10 cellular contexts compared by ENCODE assay signal in genomic region chr6:30688569-30688968, GRCh38. TPM values are rescaled to one million over a fixed set of nuclear protein-coding genes. Genes with fewer than 3 reads are reported as not detected.
DNase-seq lines count a peak whose midpoint lies in the region; ATAC-seq and TF ChIP-seq lines count a peak whose summit lies in the region.
"Had no signal": no experiment of that assay in that cellular context is flagged by ENCODE, and none has a peak within 500 bp of the region (broad histone marks: within the 10 kb centered on the region; RNA-seq: fewer than 3 reads in every experiment).

No MANE protein-coding gene starts in this region.

- H3K27me3 Mint-ChIP-seq in mesothelial cell of epicardium (ENCODE audit: low read depth) = no peaks in the 10 kb centered on the region

- H3K27me3 ChIP-seq in right cardiac atrium (ENCODE audit: control insufficient read depth, insufficient read depth) = no peaks in the 10 kb centered on the region
- no peaks in the 10 kb centered on the region for H3K27me3 ChIP-seq in adipocyte (replicated peaks; ENCODE audit: control insufficient read depth, insufficient read depth, low read length)
- H3K27me3 ChIP-seq in aorta (ENCODE audit: control insufficient read depth in 1 of 2, insufficient read depth in 2 of 2, low read length in 1 of 2) = no peaks in the 10 kb centered on the region

- no peak for TF ChIP-seq CTCF in mesothelial cell of epicardium (IDR thresholded peaks at IDR 0.05; ENCODE audit: unreplicated experiment)

- H3K9ac ChIP-seq in adipocyte (ENCODE audit: low read length) = peak overlapping the region; percentile 94

- DNase-seq in right cardiac atrium = peak in 2 of 3 donors; percentile 44 to 59
- DNase-seq in left ventricle myocardium superior = no peak
- no peak for DNase-seq in adipocyte (ENCODE audit: low read depth)
- DNase-seq in mesothelial cell of epicardium (ENCODE audit: low spot score in 2 of 2, unreplicated experiment in 2 of 2) = no peak
- DNase-seq in aorta = peak; percentile 39 to 45
- DNase-seq: GDM1; stimulated activated CD4-positive, alpha-beta T cell treated with anti-CD3 and anti-CD28 coated beads, Interleukin-4, amount 100 ng/mL, for 4 hours had no signal

- no peak for ATAC-seq in right cardiac atrium
- ATAC-seq in left ventricle myocardium superior = no peak
- ATAC-seq in aorta (ENCODE audit: low FRiP score) = no peak
- ATAC-seq in GM21390 (IDR thresholded peaks at IDR 0.05; ENCODE audit: unreplicated experiment) = no peak
- no peak for ATAC-seq in HG02759 (IDR thresholded peaks at IDR 0.05; ENCODE audit: unreplicated experiment)
- no peak for ATAC-seq in HG02840 (IDR thresholded peaks at IDR 0.05; ENCODE audit: low FRiP score, unreplicated experiment)

- H3K36me3 ChIP-seq in adipocyte (ENCODE audit: control insufficient read depth, insufficient read depth, low read length, severe bottlenecking) (no peaks in the 10 kb centered on the region), aorta (ENCODE audit: control insufficient read depth in 1 of 2, insufficient read depth in 2 of 2, low read length in 1 of 2) (no peaks in the 10 kb centered on the region)

- H3K27ac ChIP-seq in right cardiac atrium (ENCODE audit: low read length) = peak overlapping the region; percentile 99
- peak overlapping the region in 1 of 2 donors; percentile 49 for H3K27ac ChIP-seq in aorta (ENCODE audit: low read depth in 1 of 2, low read length in 2 of 2)

- H3K9me3 ChIP-seq in right cardiac atrium (ENCODE audit: control insufficient read depth, low read length) (no peaks in the 10 kb centered on the region), adipocyte (ENCODE audit: control insufficient read depth, low read length) (no peaks in the 10 kb centered on the region), aorta (ENCODE audit: control insufficient read depth, low read length) (no peaks in the 10 kb centered on the region)

- H3K27ac Mint-ChIP-seq in mesothelial cell of epicardium = peak overlapping the region; percentile 92

- no peaks in the 10 kb centered on the region for H3K36me3 Mint-ChIP-seq in mesothelial cell of epicardium

- H3K9me3 Mint-ChIP-seq in mesothelial cell of epicardium = no peaks in the 10 kb centered on the region

- H3K4me3 ChIP-seq in right cardiac atrium (ENCODE audit: low read length) (no peak overlapping the region), adipocyte (ENCODE audit: low read length) (peak overlapping the region; percentile 97), aorta (ENCODE audit: low read length in 2 of 2) (no peak overlapping the region)

- intact Hi-C loops in right cardiac atrium (cut with DNase I) (no loop called here), left ventricle myocardium superior (cut with micrococcal nuclease) (no loop called here), aorta (cut with DNase I) (no loop called here)

- 88% methylated on average over 9 of the region's 9 CpGs for WGBS in right cardiac atrium
- WGBS in aorta, 2 donors = 80 to 87% methylated on average over 9 of the region's 9 CpGs

- H3K4me1 ChIP-seq in right cardiac atrium (ENCODE audit: control insufficient read depth, insufficient read depth, low read length) (peaks cover 5% of the 10 kb centered on the region), adipocyte (ENCODE audit: control insufficient read depth, insufficient read depth, low read length) (peaks cover 26% of the 10 kb centered on the region), aorta (ENCODE audit: control insufficient read depth in 1 of 2, insufficient read depth in 2 of 2, low read length in 2 of 2) (no peaks in the 10 kb centered on the region)

- H3K4me3 Mint-ChIP-seq in mesothelial cell of epicardium = peak overlapping the region; percentile 81

- H3K4me1 Mint-ChIP-seq in mesothelial cell of epicardium = peaks cover 63% of the 10 kb centered on the region

RNA-seq across cellular contexts. Expression of gene PPP1R18, which starts 2.1 kb away (rescaled TPM):
- total RNA-seq in right cardiac atrium (10 to 100 TPM; 21.8 to 33.9 (median 23.5) TPM), left ventricle myocardium superior (15.0 TPM), mesothelial cell of epicardium (28.8 to 30.6 TPM (median 29.5 TPM) in 3 replicates), aorta (100 to 1,000 TPM; 130 to 134 TPM)
- polyA plus RNA-seq in right cardiac atrium (23.1 TPM), aorta (10 to 100 TPM; 68.5 to 83.3 TPM)

RNA-seq across cellular contexts. Expression of gene NRM, which starts 2.2 kb away (rescaled TPM):
- total RNA-seq in right cardiac atrium (1 to 10 TPM; 2.5 to 5.8 (median 5.0) TPM), left ventricle myocardium superior (4.6 TPM), mesothelial cell of epicardium (34.6 to 40.2 TPM (median 36.1 TPM) in 3 replicates), aorta (10 to 100 TPM; 13.0 to 15.0 TPM)
- polyA plus RNA-seq in right cardiac atrium (5.3 TPM), aorta (10 to 100 TPM in 1 of 2 donors, 1 to 10 TPM in 1; 5.6 to 19.6 TPM)

RNA-seq across cellular contexts. Expression of gene DHX16, which starts 15.8 kb away (rescaled TPM):
- total RNA-seq in right cardiac atrium (10 to 100 TPM; 18.2 to 23.4 (median 20.4) TPM), left ventricle myocardium superior (20.2 TPM), mesothelial cell of epicardium (23.5 to 26.7 TPM (median 25.2 TPM) in 3 replicates), aorta (10 to 100 TPM; 22.3 to 25.2 TPM)
- polyA plus RNA-seq in right cardiac atrium (17.0 TPM), aorta (10 to 100 TPM; 12.8 to 34.0 TPM)

RNA-seq across cellular contexts. Expression of gene MDC1, which starts 28.5 kb away (rescaled TPM):
- total RNA-seq in right cardiac atrium = 10 to 100 TPM; 20.7 to 26.6 (median 24.2) TPM
- 11.1 TPM for polyA plus RNA-seq in right cardiac atrium
- total RNA-seq in left ventricle myocardium superior = 13.2 TPM
- 49.7 to 51.9 TPM (median 49.8 TPM) in 3 replicates for total RNA-seq in mesothelial cell of epicardium
- total RNA-seq in aorta = 10 to 100 TPM; 31.4 to 33.3 TPM
- 10 to 100 TPM in 1 of 2 donors, 1 to 10 TPM in 1; 7.4 to 34.5 TPM for polyA plus RNA-seq in aorta

RNA-seq across cellular contexts. Expression of gene TUBB, which starts 31.6 kb away (rescaled TPM):
- 100 to 1,000 TPM; 130 to 250 (median 200) TPM for total RNA-seq in right cardiac atrium
- polyA plus RNA-seq in right cardiac atrium = 170 TPM
- 196 TPM for total RNA-seq in left ventricle myocardium superior
- 1,084 to 1,110 TPM (median 1,094 TPM) in 3 replicates for total RNA-seq in mesothelial cell of epicardium
- total RNA-seq in aorta = 100 to 1,000 TPM; 264 to 324 TPM
- 100 to 1,000 TPM in 1 of 2 donors, 10 to 100 TPM in 1; 99.5 to 189 TPM for polyA plus RNA-seq in aorta

Comparison
In these comparisons a context has a peak if more than half of its experiments do, and no peak if none do; other contexts are left out.
1. DNase-seq: peak in right cardiac atrium (2 of 3) and aorta (2 of 2); none in left ventricle myocardium superior (single experiment), adipocyte (single experiment) and mesothelial cell of epicardium (0 of 2).